1 cellular context compared by ENCODE assay signal in genomic region chr9:96619491-96620154, GRCh38.
TF ChIP-seq lines count a peak whose summit lies in the region.

CDC14B (minus strand) TSS chr9:96619843; CDS start chr9:96619378, 465 bp downstream.

TF ChIP-seq in K562, 482 proteins besides CTCF, POLR2A, EP300 and RAD21 (continued from another document):
- TF ChIP-seq ELK1 (CRISPR knock-in tag; IDR thresholded peaks at IDR 0.05) (no peak), POLR2AphosphoS2 (IDR thresholded peaks at IDR 0.05; ENCODE audit: low read length) (no peak), NFYB (IDR thresholded peaks at IDR 0.05; ENCODE audit: extremely low read depth, insufficient read length) (peak; percentile 87), ZNF280A (IDR thresholded peaks at IDR 0.05; ENCODE audit: low read depth, partially characterized antibody) (no peak), THAP12 (CRISPR knock-in tag; IDR thresholded peaks at IDR 0.05) (no peak), CREB1 (IDR thresholded peaks at IDR 0.05) (peak; percentile 93), CREB1 (CRISPR knock-in tag; IDR thresholded peaks at IDR 0.05) (peak; percentile 94), POU5F1 (IDR thresholded peaks at IDR 0.05; ENCODE audit: borderline replicate concordance, low read depth, low read length, partially characterized antibody) (no peak), ZNF274 (IDR thresholded peaks at IDR 0.05; ENCODE audit: borderline replicate concordance, low read depth, low read length) (no peak), PTRF (tag; IDR thresholded peaks at IDR 0.05) (no peak), SIRT6 (IDR thresholded peaks at IDR 0.05; ENCODE audit: low read depth, low read length) (no peak), YY1 (IDR thresholded peaks at IDR 0.05; ENCODE audit: borderline replicate concordance in 1 of 3, control insufficient read depth in 1 of 3, extremely low read depth in 1 of 3, insufficient read depth in 3 of 3, insufficient read length in 1 of 3, insufficient replicate concordance in 2 of 3, low read depth in 1 of 3, low read length in 2 of 3) (peak in 1 of 3 experiments; percentile 17), NCOA1 (IDR thresholded peaks at IDR 0.05; ENCODE audit: low read depth) (peak; percentile 79), RBM14 (IDR thresholded peaks at IDR 0.05; ENCODE audit: borderline replicate concordance, insufficient read depth, low read depth, low read length) (no peak), LEF1 (IDR thresholded peaks at IDR 0.05) (no peak), ZNF696 (CRISPR knock-in tag; conservative IDR thresholded peaks at IDR 0.05) (no peak), ZNF668 (CRISPR knock-in tag; IDR thresholded peaks at IDR 0.05) (no peak), NCOA6 (IDR thresholded peaks at IDR 0.05) (no peak), ESRRA (IDR thresholded peaks at IDR 0.05; ENCODE audit: borderline replicate concordance, low read depth) (peak; percentile 46), KHSRP (IDR thresholded peaks at IDR 0.05) (peak; percentile 88)
